8 cellular contexts compared by ENCODE assay signal in the genomic region with DNA sequence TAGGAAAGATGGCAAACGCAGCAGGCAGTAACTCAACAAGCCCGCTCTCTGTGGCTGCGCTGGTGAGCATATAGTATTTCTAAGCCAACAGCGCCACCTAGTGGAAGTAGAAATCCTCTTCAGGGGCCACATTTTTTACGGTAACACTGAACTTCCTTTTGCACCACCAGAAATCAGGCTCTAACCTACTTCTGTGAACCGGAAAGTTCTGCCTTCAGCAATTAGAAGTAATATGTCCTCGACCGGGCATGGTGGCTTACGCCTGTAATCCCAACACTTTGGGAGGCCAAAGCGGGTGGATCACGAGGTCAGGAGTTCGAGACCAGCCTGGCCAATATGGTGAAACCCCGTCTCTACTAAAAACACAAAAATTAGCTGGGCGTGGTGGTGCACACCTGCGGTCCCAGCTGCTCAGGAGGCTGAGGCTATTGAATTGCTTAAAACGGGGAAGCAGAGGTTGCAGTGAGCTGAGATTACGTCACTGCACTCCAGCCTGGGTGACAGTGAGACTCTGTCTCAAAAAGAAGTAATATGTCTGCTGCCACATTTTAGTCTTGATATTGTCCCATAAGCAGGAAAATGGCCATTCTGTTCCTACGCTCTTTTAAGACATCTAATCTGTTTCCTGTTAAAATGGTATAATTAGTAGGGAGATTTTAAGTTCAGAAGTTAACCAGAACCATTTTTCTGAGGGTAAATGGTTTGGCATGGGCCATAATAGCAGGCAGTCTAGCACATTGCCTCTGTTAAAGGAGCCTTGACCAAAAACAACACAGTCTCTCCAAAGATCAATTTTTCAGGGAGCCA. TPM values are rescaled to one million over a fixed set of nuclear protein-coding genes. Genes with fewer than 3 reads are reported as not detected.
A peak's percentile ranks its signal among the peaks of the same experiment; 100 is the strongest.
DNase-seq lines count a peak whose midpoint lies in the region; ATAC-seq, FAIRE-seq and TF ChIP-seq lines count a peak whose summit lies in the region.

No MANE protein-coding gene starts in this region.

- ATAC-seq in HG03097 (IDR thresholded peaks at IDR 0.05; ENCODE audit: low FRiP score, unreplicated experiment), result peak; percentile 50
- ATAC-seq in GM19328 (IDR thresholded peaks at IDR 0.05; ENCODE audit: unreplicated experiment), result no peak

- no peak for TF ChIP-seq POLR2A in GM12891 (IDR thresholded peaks at IDR 0.05; ENCODE audit: low read depth, low read length)

- FAIRE-seq in GM12891 (lab: Jason Lieb, UNC), result peak; percentile 94

- H3K27me3 ChIP-seq in kidney epithelial cell (ENCODE audit: control insufficient read depth, insufficient read depth, low read length), result peaks cover 2% of the 10 kb centered on the region

- H3K36me3 ChIP-seq in kidney epithelial cell (ENCODE audit: control insufficient read depth, insufficient read depth, low read length), result no peaks in the 10 kb centered on the region

- peak; percentile 68 for TF ChIP-seq CTCF in kidney epithelial cell (IDR thresholded peaks at IDR 0.05; ENCODE audit: insufficient read depth, low read length, poor library complexity, severe bottlenecking)

- DNase-seq in GM12891 (ENCODE audit: insufficient read length, low spot score) (peak; percentile 45), NCI-H2227 treated with DMSO at 0.1 percent for 48 hours (lab: John Stamatoyannopoulos, UW) (peak; percentile 69), cerebellar cortex (ENCODE audit: low spot score) (peak; percentile 88), kidney epithelial cell (ENCODE audit: low read depth) (peak; percentile 12)
- DNase-seq in activated CD4-positive, CD25-positive, alpha-beta regulatory T cell treated with anti-CD3 and anti-CD28 coated beads, Interleukin-2, amount 50 U/mL, for 16 hours (ENCODE audit: low read depth, low spot score), result peak; percentile 62
- peak; percentile 53 to 82 (median 59) for DNase-seq in stimulated activated CD4-positive, alpha-beta T cell treated with anti-CD3 and anti-CD28 coated beads, Interleukin-1b, Interleukin-23, amount 100 ng/mL, for 24 hours (ENCODE audit: low read depth in 4 of 4, low spot score in 1 of 4)

- peak overlapping the region; percentile 24 for H3K4me3 ChIP-seq in kidney epithelial cell (ENCODE audit: low read depth, low read length)

TF ChIP-seq in GM12891, 5 proteins besides CTCF, POLR2A, EP300 and RAD21:
- TF ChIP-seq POLR2AphosphoS5 (IDR thresholded peaks at IDR 0.05; ENCODE audit: low read depth, low read length) (no peak), PAX5 (IDR thresholded peaks at IDR 0.05; ENCODE audit: insufficient read depth, low read length, severe bottlenecking) (no peak), SPI1 (IDR thresholded peaks at IDR 0.05; ENCODE audit: low read depth, low read length) (no peak), POU2F2 (IDR thresholded peaks at IDR 0.05; ENCODE audit: low read depth, low read length) (no peak), TAF1 (IDR thresholded peaks at IDR 0.05; ENCODE audit: low read depth, low read length) (no peak)

RNA-seq across cellular contexts. Expression of gene APOBEC1, which starts 26.7 kb away (rescaled TPM):
- polyA plus RNA-seq in GM12891 (2012; ENCODE audit: low read depth, missing spikeins), result not detected
- total RNA-seq in kidney epithelial cell, result not detected in 2 replicates

RNA-seq across cellular contexts. Expression of gene GDF3, which starts 56.6 kb away (rescaled TPM):
- polyA plus RNA-seq in GM12891 (2012; ENCODE audit: low read depth, missing spikeins), result not detected
- total RNA-seq in kidney epithelial cell, result not detected in 2 replicates

Comparison
In these comparisons a context has a peak if more than half of its experiments do, and no peak if none do; other contexts are left out.
1. DNase-seq: peak in every context shown above with its lines; median percentile 88 in cerebellar cortex; 69 in NCI-H2227 treated with DMSO at 0.1 percent for 48 hours; 62 in activated CD4-positive, CD25-positive, alpha-beta regulatory T cell treated with anti-CD3 and anti-CD28 coated beads, Interleukin-2, amount 50 U/mL, for 16 hours; 59 in stimulated activated CD4-positive, alpha-beta T cell treated with anti-CD3 and anti-CD28 coated beads, Interleukin-1b, Interleukin-23, amount 100 ng/mL, for 24 hours; 45 in GM12891; 12 in kidney epithelial cell.